ENCODE assay signal across 28 cellular contexts in the genomic region with DNA sequence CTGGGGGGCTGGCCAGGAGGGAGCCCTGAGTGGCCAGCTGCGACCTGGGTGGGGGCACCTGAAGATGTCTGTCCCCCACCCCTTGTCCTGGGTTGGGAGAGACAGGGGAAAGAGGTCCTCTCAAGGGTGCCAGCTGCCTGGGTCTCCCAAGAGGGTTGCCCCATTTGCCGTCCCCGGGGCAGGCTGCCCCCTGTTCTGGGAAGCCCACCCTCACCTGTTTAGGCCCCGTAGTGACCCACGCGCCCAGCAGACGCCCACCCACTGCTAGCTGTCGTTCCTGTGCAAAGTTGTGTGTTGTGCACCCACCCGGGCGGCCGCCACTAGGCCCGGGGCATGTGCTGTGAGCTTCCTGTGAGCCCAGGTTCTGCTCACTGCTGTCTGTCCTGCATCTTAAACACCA. TPM values are rescaled to one million over a fixed set of nuclear protein-coding genes. Genes with fewer than 3 reads are reported as not detected.
"Had no signal": no experiment of that assay in that cellular context is flagged by ENCODE, and none has a peak within 500 bp of the region (broad histone marks: within the 10 kb centered on the region; RNA-seq: fewer than 3 reads in every experiment).

No MANE protein-coding gene starts in this region.

- H3K4me1 ChIP-seq: neural progenitor cell, parathyroid adenoma, psoas muscle, right lobe of liver, testis, tibial artery, upper lobe of right lung, uterus had no signal

- H3K9me3 Mint-ChIP-seq: natural killer cell; stimulated activated effector memory CD8-positive, alpha-beta T cell treated with anti-CD3 and anti-CD28 coated beads, Interleukin-12 subunit alpha, Interleukin-12 subunit beta, amount 100 ng/mL, for 72 hours; stimulated activated naive CD8-positive, alpha-beta T cell treated with anti-CD3 and anti-CD28 coated beads, Interleukin-15, amount 100 ng/mL, for 72 hours; type B pancreatic cell had no signal

- H3K4me2 ChIP-seq: neural progenitor cell had no signal

- H3K27me3 ChIP-seq: neural progenitor cell, ovary, right lobe of liver, suprapubic skin, testis, tibial artery, transverse colon, upper lobe of right lung, uterus had no signal

- H3K36me3 Mint-ChIP-seq: natural killer cell; stimulated activated effector memory CD8-positive, alpha-beta T cell treated with anti-CD3 and anti-CD28 coated beads, Interleukin-12 subunit alpha, Interleukin-12 subunit beta, amount 100 ng/mL, for 72 hours; type B pancreatic cell had no signal

- H3K4me3 ChIP-seq: neural progenitor cell, ovary, psoas muscle, right lobe of liver, sigmoid colon, suprapubic skin, testis, tibial artery, transverse colon, upper lobe of right lung, uterus had no signal

- H3K9me3 ChIP-seq: ovary, psoas muscle, right lobe of liver, sigmoid colon, suprapubic skin, testis, tibial artery, transverse colon, upper lobe of right lung, uterus had no signal

- H3K27me3 Mint-ChIP-seq: stimulated activated naive CD8-positive, alpha-beta T cell treated with anti-CD3 and anti-CD28 coated beads, Interleukin-15, amount 100 ng/mL, for 72 hours; type B pancreatic cell had no signal

- DNase-seq: natural killer cell; occipital lobe; ovary; psoas muscle; right lobe of liver; sigmoid colon; small intestine; stimulated activated CD4-positive, alpha-beta T cell treated with anti-CD3 and anti-CD28 coated beads, Interleukin-15, amount 100 ng/mL, for 24 hours; stimulated activated CD4-positive, alpha-beta T cell treated with anti-CD3 and anti-CD28 coated beads, Interleukin-2, amount 100 ng/mL, for 24 hours; stimulated activated CD4-positive, alpha-beta T cell treated with anti-CD3 and anti-CD28 coated beads, Interleukin-2, amount 100 ng/mL, for 48 hours; stimulated activated CD4-positive, alpha-beta T cell treated with anti-CD3 and anti-CD28 coated beads, Interleukin-4, amount 100 ng/mL, for 24 hours; stimulated activated naive CD4-positive, alpha-beta T cell; stimulated activated naive CD8-positive, alpha-beta T cell treated with anti-CD3 and anti-CD28 coated beads, Interleukin-15, amount 100 ng/mL, for 72 hours; stimulated activated naive CD8-positive, alpha-beta T cell treated with anti-CD3 and anti-CD28 coated beads, Interleukin-15, Interleukin-2, amounts not matched to agents 100 U/mL and 50 U/mL, for 24 hours; substantia nigra; testis; tibial artery; transverse colon; upper lobe of right lung; uterus had no signal

- H3K4me3 Mint-ChIP-seq: natural killer cell; nephron; neural progenitor cell; stimulated activated effector memory CD8-positive, alpha-beta T cell treated with anti-CD3 and anti-CD28 coated beads, Interleukin-12 subunit alpha, Interleukin-12 subunit beta, amount 100 ng/mL, for 72 hours; type B pancreatic cell had no signal

- ATAC-seq: natural killer cell; psoas muscle; right cardiac atrium; right lobe of liver; stimulated activated effector memory CD8-positive, alpha-beta T cell treated with anti-CD3 and anti-CD28 coated beads, Interleukin-12 subunit alpha, Interleukin-12 subunit beta, amount 100 ng/mL, for 72 hours; stimulated activated naive CD8-positive, alpha-beta T cell treated with anti-CD3 and anti-CD28 coated beads, Interleukin-15, Interleukin-2, amounts not matched to agents 100 U/mL and 50 U/mL, for 24 hours; upper lobe of right lung had no signal

- H3K4me1 Mint-ChIP-seq: natural killer cell; nephron; neural progenitor cell; stimulated activated effector memory CD8-positive, alpha-beta T cell treated with anti-CD3 and anti-CD28 coated beads, Interleukin-12 subunit alpha, Interleukin-12 subunit beta, amount 100 ng/mL, for 72 hours had no signal

- H3K27ac ChIP-seq: neural progenitor cell, ovary, parathyroid adenoma, psoas muscle, right lobe of liver, sigmoid colon, suprapubic skin, testis, tibial artery, transverse colon, upper lobe of right lung, uterus had no signal

- H3K9ac ChIP-seq: neural progenitor cell, parathyroid adenoma had no signal

- FAIRE-seq: small intestine had no signal

- H3K27ac Mint-ChIP-seq: natural killer cell; nephron; neural progenitor cell; progenitor cell of endocrine pancreas; stimulated activated effector memory CD8-positive, alpha-beta T cell treated with anti-CD3 and anti-CD28 coated beads, Interleukin-12 subunit alpha, Interleukin-12 subunit beta, amount 100 ng/mL, for 72 hours; stimulated activated naive CD8-positive, alpha-beta T cell treated with anti-CD3 and anti-CD28 coated beads, Interleukin-15, amount 100 ng/mL, for 72 hours; type B pancreatic cell had no signal

- H3K36me3 ChIP-seq: neural progenitor cell, ovary, right lobe of liver, sigmoid colon, suprapubic skin, tibial artery, transverse colon, upper lobe of right lung, uterus had no signal

RNA-seq across cellular contexts. Expression of a gene that starts 36.9 kb away (rescaled TPM):
- polyA plus RNA-seq: psoas muscle, right cardiac atrium had no signal
